ENCODE assay signal across 9 cellular contexts in the genomic region with DNA sequence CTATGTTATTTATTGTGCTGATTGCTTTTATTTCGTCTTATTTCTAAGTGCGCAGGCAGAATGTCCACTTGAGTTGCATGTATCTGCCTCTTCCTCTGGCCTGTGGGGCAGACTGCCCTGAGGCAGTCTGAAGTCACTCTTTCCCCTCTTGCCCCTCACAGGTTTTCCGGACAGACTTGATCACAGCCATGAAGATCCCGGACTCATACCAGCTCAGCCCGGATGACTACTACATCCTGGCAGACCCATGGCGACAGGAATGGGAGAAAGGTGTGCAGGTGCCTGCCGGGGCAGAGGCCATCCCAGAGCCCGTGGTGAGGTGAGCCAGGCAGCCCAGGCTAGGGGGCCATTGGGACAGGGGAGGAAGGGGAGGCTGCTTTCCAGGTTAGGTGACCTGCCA. TPM values are rescaled to one million over a fixed set of nuclear protein-coding genes. Genes with fewer than 3 reads are reported as not detected.
DNase-seq lines count a peak whose midpoint lies in the region; ATAC-seq and TF ChIP-seq lines count a peak whose summit lies in the region.
"Had no signal": no experiment of that assay in that cellular context is flagged by ENCODE, and none has a peak within 500 bp of the region (broad histone marks: within the 10 kb centered on the region; RNA-seq: fewer than 3 reads in every experiment).

No MANE protein-coding gene starts in this region.

- no peak overlapping the region for H3K4me3 Mint-ChIP-seq in CD8-positive, alpha-beta memory T cell
- no peak overlapping the region for H3K4me3 Mint-ChIP-seq in effector memory CD8-positive, alpha-beta T cell
- no peak overlapping the region for H3K4me3 Mint-ChIP-seq in Caco-2 (ENCODE audit: unreplicated experiment)
- H3K4me3 Mint-ChIP-seq: activated naive CD8-positive, alpha-beta T cell treated with anti-CD3 and anti-CD28 coated beads, Interleukin-2, amount 10 ng/mL, durations not matched to agents 7 days and 5 days had no signal

- peaks cover 59% of the 10 kb centered on the region for H3K4me1 ChIP-seq in CD8-positive, alpha-beta memory T cell (ENCODE audit: insufficient read depth, low read length)
- H3K4me1 ChIP-seq in Panc1 (ENCODE audit: control insufficient read depth, insufficient read depth, low read length) = peaks cover 75% of the 10 kb centered on the region
- no peaks in the 10 kb centered on the region for H3K4me1 ChIP-seq in HAP-1
- no peaks in the 10 kb centered on the region for H3K4me1 ChIP-seq in Caco-2

- BruUV-seq in Panc1 (replicated peaks; lab: Mats Ljungman, UMichigan) = no TSS peak
- no TSS peak for BruUV-seq in Caco-2 (replicated peaks; lab: Mats Ljungman, UMichigan)

- peak overlapping the region; percentile 4 to 95 (median 40) for H3K27ac Mint-ChIP-seq in CD8-positive, alpha-beta memory T cell
- H3K27ac Mint-ChIP-seq in effector memory CD8-positive, alpha-beta T cell = peak overlapping the region; percentile 62 to 80
- no peak overlapping the region for H3K27ac Mint-ChIP-seq in Caco-2 (ENCODE audit: unreplicated experiment)

- ATAC-seq in Panc1 (peak; percentile 20), GM19455 (IDR thresholded peaks at IDR 0.05; ENCODE audit: unreplicated experiment) (no peak)
- no peak for ATAC-seq in effector memory CD8-positive, alpha-beta T cell (replicated peaks)

- no peaks in the 10 kb centered on the region for H3K9me3 ChIP-seq in CD8-positive, alpha-beta memory T cell (ENCODE audit: low read length)
- no peaks in the 10 kb centered on the region for H3K9me3 ChIP-seq in Panc1 (ENCODE audit: control insufficient read depth, insufficient read depth, low read depth, low read length)
- no peaks in the 10 kb centered on the region for H3K9me3 ChIP-seq in HAP-1
- H3K9me3 ChIP-seq in Caco-2 = no peaks in the 10 kb centered on the region

- H3K4me1 Mint-ChIP-seq in CD8-positive, alpha-beta memory T cell = peaks cover 62 to 85% (median 67%) of the 10 kb centered on the region in 3 donors
- H3K4me1 Mint-ChIP-seq in effector memory CD8-positive, alpha-beta T cell (ENCODE audit: low read depth in 2 of 2) = peaks cover 65 to 67% of the 10 kb centered on the region in 2 donors
- no peaks in the 10 kb centered on the region for H3K4me1 Mint-ChIP-seq in Caco-2 (ENCODE audit: low read depth, unreplicated experiment)

- no peaks in the 10 kb centered on the region for H3K27me3 ChIP-seq in CD8-positive, alpha-beta memory T cell (ENCODE audit: insufficient read depth, low read length, poor library complexity, severe bottlenecking)
- H3K27me3 ChIP-seq in Panc1 (ENCODE audit: control insufficient read depth, insufficient read depth, low read length) = no peaks in the 10 kb centered on the region
- H3K27me3 ChIP-seq in HAP-1 (ENCODE audit: low read depth) = no peaks in the 10 kb centered on the region
- H3K27me3 ChIP-seq in Caco-2 (replicated peaks; ENCODE audit: control insufficient read depth, insufficient read depth, low read length) = no peaks in the 10 kb centered on the region

- POLR2A ChIA-PET in CD8-positive, alpha-beta memory T cell (lab: Charles Lee) = interaction anchor here (0.6 kb wide), 1 partner anchor 180 kb away, joined by 3 read pairs; a partner anchor contains a TSS
- POLR2A ChIA-PET in Panc1 (lab: Charles Lee) (no interaction called here), Caco-2 (lab: Charles Lee) (no interaction called here)

- in situ Hi-C loops in Panc1 (cut with HindIII; ENCODE audit: low pct_unique_long_range_greater_than_20kb, low sequenced_read_pairs) (no loop called here), HAP-1 (cut with MboI; ENCODE audit: low sequenced_read_pairs) (no loop called here)

- intact Hi-C loops in Panc1 (cut with micrococcal nuclease; ENCODE audit: unreplicated experiment) = no loop called here
- intact Hi-C loops in posterior vena cava (cut with DNase I) = no loop called here
- intact Hi-C loops in Caco-2 (cut with micrococcal nuclease; ENCODE audit: unreplicated experiment) = no loop called here

- H3K9me3 Mint-ChIP-seq in CD8-positive, alpha-beta memory T cell = no peaks in the 10 kb centered on the region
- H3K9me3 Mint-ChIP-seq in effector memory CD8-positive, alpha-beta T cell = no peaks in the 10 kb centered on the region
- H3K9me3 Mint-ChIP-seq in Caco-2 (ENCODE audit: unreplicated experiment) = no peaks in the 10 kb centered on the region
- H3K9me3 Mint-ChIP-seq: activated naive CD8-positive, alpha-beta T cell treated with anti-CD3 and anti-CD28 coated beads, Interleukin-2, amount 10 ng/mL, durations not matched to agents 7 days and 5 days had no signal

- DNase-seq in CD8-positive, alpha-beta memory T cell = no peak
- DNase-seq in Panc1 (ENCODE audit: low read depth, low spot score) = no peak
- no peak for DNase-seq in effector memory CD8-positive, alpha-beta T cell
- DNase-seq in posterior vena cava (ENCODE audit: low spot score) = peak; percentile 74
- DNase-seq in HAP-1 (ENCODE audit: low spot score in 2 of 2) = no peak
- no peak for DNase-seq in Caco-2
- DNase-seq in stimulated activated CD4-positive, alpha-beta T cell treated with anti-CD3 and anti-CD28 coated beads, Interleukin-1b, Interleukin-23, amount 100 ng/mL, for 48 hours = no peak
- DNase-seq: activated naive CD8-positive, alpha-beta T cell treated with anti-CD3 and anti-CD28 coated beads, Interleukin-2, amount 10 ng/mL, durations not matched to agents 7 days and 5 days had no signal

- H3K4me3 ChIP-seq in CD8-positive, alpha-beta memory T cell (ENCODE audit: low read length) = no peak overlapping the region
- H3K4me3 ChIP-seq in Panc1 (ENCODE audit: low read depth in 2 of 2, low read length in 2 of 2) = no peak overlapping the region
- H3K4me3 ChIP-seq in HAP-1 = no peak overlapping the region
- no peak overlapping the region for H3K4me3 ChIP-seq in Caco-2 (ENCODE audit: low read depth, low read length)

- CTCF ChIA-PET in CD8-positive, alpha-beta memory T cell (lab: Charles Lee) = interaction anchor here (1.5 kb wide), 1 partner anchor 25 kb away, joined by 5 read pairs; no protein-coding TSS in a partner anchor
- CTCF ChIA-PET in Panc1 (lab: Charles Lee) (no interaction called here), Caco-2 (lab: Charles Lee) (no interaction called here)

- H3K36me3 ChIP-seq in CD8-positive, alpha-beta memory T cell (ENCODE audit: insufficient read depth, low read length) = peaks cover 53% of the 10 kb centered on the region
- H3K36me3 ChIP-seq in Panc1 (ENCODE audit: control insufficient read depth, insufficient read depth, low read length) = no peaks in the 10 kb centered on the region; the same call in 1 of the 2 replicates
- H3K36me3 ChIP-seq in HAP-1 (replicated peaks) = peaks cover 10% of the 10 kb centered on the region; the same call in 1 of the 2 replicates
- peaks cover 7% of the 10 kb centered on the region for H3K36me3 ChIP-seq in Caco-2 (ENCODE audit: control insufficient read depth, insufficient read depth, low read length)

- TF ChIP-seq CTCF in Panc1 (IDR thresholded peaks at IDR 0.05) (no peak), Caco-2 (IDR thresholded peaks at IDR 0.05; ENCODE audit: insufficient read depth in 1 of 2, low read depth in 1 of 2, low read length in 1 of 2, severe bottlenecking in 1 of 2, unreplicated experiment in 1 of 2) (no peak)

- peaks cover 0 to 86% (median 8%) of the 10 kb centered on the region in 3 donors for H3K36me3 Mint-ChIP-seq in CD8-positive, alpha-beta memory T cell
- peaks cover 66% of the 10 kb centered on the region for H3K36me3 Mint-ChIP-seq in effector memory CD8-positive, alpha-beta T cell (ENCODE audit: insufficient read depth)
- peaks cover 52% of the 10 kb centered on the region for H3K36me3 Mint-ChIP-seq in Caco-2 (ENCODE audit: insufficient read depth, unreplicated experiment)

- no peak overlapping the region for H3K27ac ChIP-seq in CD8-positive, alpha-beta memory T cell (ENCODE audit: low read depth, low read length)
- H3K27ac ChIP-seq in Panc1 (ENCODE audit: low read length) = peak overlapping the region; percentile 86

- peaks cover 0 to 1% of the 10 kb centered on the region in 2 donors for H3K27me3 Mint-ChIP-seq in CD8-positive, alpha-beta memory T cell
- no peaks in the 10 kb centered on the region for H3K27me3 Mint-ChIP-seq in effector memory CD8-positive, alpha-beta T cell
- no peaks in the 10 kb centered on the region for H3K27me3 Mint-ChIP-seq in Caco-2 (ENCODE audit: insufficient read depth, unreplicated experiment)
- H3K27me3 Mint-ChIP-seq: activated naive CD8-positive, alpha-beta T cell treated with anti-CD3 and anti-CD28 coated beads, Interleukin-2, amount 10 ng/mL, durations not matched to agents 7 days and 5 days had no signal

RNA-seq across cellular contexts. Expression of a gene that starts 26.4 kb away (rescaled TPM):
- 100 to 1,000 TPM; 105 to 107 TPM for total RNA-seq in CD8-positive, alpha-beta memory T cell
- 47.1 TPM for polyA plus RNA-seq in CD8-positive, alpha-beta memory T cell
- total RNA-seq in Panc1 (2021; ENCODE audit: unreplicated experiment) (80.0 TPM), posterior vena cava (10 to 100 TPM; 38.4 to 41.1 TPM), Caco-2 (2022) (65.3 and 67.6 TPM in 2 replicates)
- 40.4 TPM for polyA plus RNA-seq in Panc1 (2012; ENCODE audit: insufficient read length)
